ENCODE assay signal across 8 cellular contexts in genomic region chr7:73683056-73683915, GRCh38. TPM values are rescaled to one million over a fixed set of nuclear protein-coding genes. Genes with fewer than 3 reads are reported as not detected.
DNase-seq lines count a peak whose midpoint lies in the region; ATAC-seq and TF ChIP-seq lines count a peak whose summit lies in the region.

Gene BUD23 (plus strand): TSS chr7:73683597. CDS start chr7:73683626, 29 bp downstream.
Gene DNAJC30 (minus strand): TSS chr7:73683453. CDS start chr7:73683423, 30 bp downstream.

- peak within 1 kb of the TSS; percentile 99 for H3K4me2 ChIP-seq in DND-41 (ENCODE audit: insufficient read depth, low read length)

- peak within 1 kb of the TSS; percentile 91 to 97 (median 95) for H3K27ac Mint-ChIP-seq in naive thymus-derived CD4-positive, alpha-beta T cell
- peak within 1 kb of the TSS; percentile 100 for H3K27ac Mint-ChIP-seq in stimulated activated memory B cell treated with anti-CD40 and anti-IgM and Interleukin-4, amounts not matched to agents 10 μg/mL and 1 μg/mL and 100 μg/mL, for 72 hours

- peaks cover 52% of the 10 kb centered on the region for H3K36me3 ChIP-seq in DND-41 (ENCODE audit: insufficient read depth, low read length)
- H3K36me3 ChIP-seq in KOPT-K1 (ENCODE audit: insufficient read depth, low read length) = peaks cover 37% of the 10 kb centered on the region
- H3K36me3 ChIP-seq in Peyer's patch = peaks cover 0 to 19% (median 0%) of the 10 kb centered on the region in 3 donors
- peaks cover 0 to 51% (median 0%) of the 10 kb centered on the region in 3 experiments for H3K36me3 ChIP-seq in naive thymus-derived CD4-positive, alpha-beta T cell (ENCODE audit: control insufficient read depth in 2 of 3, insufficient read depth in 3 of 3, low read length in 3 of 3)

- no peaks in the 10 kb centered on the region for H3K27me3 ChIP-seq in DND-41 (ENCODE audit: insufficient read depth, low read length, poor library complexity)
- H3K27me3 ChIP-seq in Peyer's patch = no peaks in the 10 kb centered on the region
- H3K27me3 ChIP-seq in naive thymus-derived CD4-positive, alpha-beta T cell (ENCODE audit: control insufficient read depth in 2 of 2, insufficient read depth in 2 of 2, low read length in 2 of 2) = no peaks in the 10 kb centered on the region

- H3K9me3 Mint-ChIP-seq in naive thymus-derived CD4-positive, alpha-beta T cell = no peaks in the 10 kb centered on the region
- no peaks in the 10 kb centered on the region for H3K9me3 Mint-ChIP-seq in stimulated activated memory B cell treated with anti-CD40 and anti-IgM and Interleukin-4, amounts not matched to agents 10 μg/mL and 1 μg/mL and 100 μg/mL, for 72 hours

- peak; percentile 62 to 72 for TF ChIP-seq POLR2A in Peyer's patch (IDR thresholded peaks at IDR 0.05)

- H3K9me3 ChIP-seq in DND-41 (ENCODE audit: insufficient read depth, low read length, severe bottlenecking) (no peaks in the 10 kb centered on the region), KOPT-K1 (ENCODE audit: insufficient read depth, low read length, poor library complexity, severe bottlenecking) (no peaks in the 10 kb centered on the region), Peyer's patch (no peaks in the 10 kb centered on the region)
- H3K9me3 ChIP-seq in naive thymus-derived CD4-positive, alpha-beta T cell (ENCODE audit: control insufficient read depth in 2 of 3, low read length in 3 of 3) = no peaks in the 10 kb centered on the region

- H3K79me2 ChIP-seq in DND-41 (ENCODE audit: insufficient read depth, low read length) = peaks cover 82% of the 10 kb centered on the region

- H4K20me1 ChIP-seq in DND-41 (ENCODE audit: insufficient read depth, low read length) = peaks cover 38% of the 10 kb centered on the region

- peak within 1 kb of the TSS; percentile 93 for H2AFZ ChIP-seq in DND-41 (ENCODE audit: low read depth, low read length)

- H3K27ac ChIP-seq in DND-41 (ENCODE audit: low read length) (peak within 1 kb of the TSS; percentile 84), KOPT-K1 (ENCODE audit: low read depth, low read length, poor library complexity, severe bottlenecking) (peak within 1 kb of the TSS; percentile 77), Peyer's patch (peak within 1 kb of the TSS; percentile 78 to 86 (median 83))
- H3K27ac ChIP-seq in naive thymus-derived CD4-positive, alpha-beta T cell (ENCODE audit: low read depth, low read length) = peak within 1 kb of the TSS; percentile 91

- H3K9ac ChIP-seq in DND-41 (ENCODE audit: low read depth, low read length) = peak within 1 kb of the TSS; percentile 90

- H3K4me3 ChIP-seq in DND-41 (ENCODE audit: low read depth in 1 of 2, low read length in 2 of 2) (peak within 1 kb of the TSS; percentile 79 to 98), Peyer's patch (peak within 1 kb of the TSS; percentile 75 to 98 (median 96))
- peak within 1 kb of the TSS; percentile 97 for H3K4me3 ChIP-seq in naive thymus-derived CD4-positive, alpha-beta T cell (ENCODE audit: low read length)

- POLR2A ChIA-PET in naive thymus-derived CD4-positive, alpha-beta T cell (lab: Charles Lee) = interaction anchor here (1.0 to 1.8 kb wide), 4 partner anchors 8 to 104 kb away, joined by 3 to 8 read pairs (median 4); partner anchors contain the start of gene ABHD11

- H3K4me1 ChIP-seq in DND-41 (ENCODE audit: insufficient read depth, low read length) (peaks cover 40% of the 10 kb centered on the region), Peyer's patch (peaks cover 7 to 33% (median 11%) of the 10 kb centered on the region in 4 donors)
- peaks cover 17% of the 10 kb centered on the region in 2 donors for H3K4me1 ChIP-seq in naive thymus-derived CD4-positive, alpha-beta T cell (ENCODE audit: control insufficient read depth in 2 of 2, insufficient read depth in 2 of 2, low read length in 2 of 2)

- H3K4me1 Mint-ChIP-seq in naive thymus-derived CD4-positive, alpha-beta T cell = peaks cover 17 to 61% (median 42%) of the 10 kb centered on the region in 7 donors
- peaks cover 45% of the 10 kb centered on the region for H3K4me1 Mint-ChIP-seq in stimulated activated memory B cell treated with anti-CD40 and anti-IgM and Interleukin-4, amounts not matched to agents 10 μg/mL and 1 μg/mL and 100 μg/mL, for 72 hours

- intact Hi-C loops in naive thymus-derived CD4-positive, alpha-beta T cell (cut with micrococcal nuclease) = loop anchor here (1.0 to 2.0 kb wide), 10 partner anchors 16 to 854 kb away; partner anchors contain the start of genes ABHD11 (in 2 of the 2), BAZ1B (in 2 of the 2), STX1A (in 2 of the 2) and TBL2 (in 2 of the 2)

- no peaks in the 10 kb centered on the region for H3K27me3 Mint-ChIP-seq in naive thymus-derived CD4-positive, alpha-beta T cell
- H3K27me3 Mint-ChIP-seq in stimulated activated memory B cell treated with anti-CD40 and anti-IgM and Interleukin-4, amounts not matched to agents 10 μg/mL and 1 μg/mL and 100 μg/mL, for 72 hours = no peaks in the 10 kb centered on the region

- peak; percentile 95 for ATAC-seq in DND-41 (ENCODE audit: insufficient read depth, low read depth)
- peak; percentile 82 for ATAC-seq in GM21825 (IDR thresholded peaks at IDR 0.05; ENCODE audit: unreplicated experiment)
- ATAC-seq in naive thymus-derived CD4-positive, alpha-beta T cell = peak; percentile 98
- ATAC-seq in stimulated activated memory B cell treated with anti-CD40 and anti-IgM and Interleukin-4, amounts not matched to agents 10 μg/mL and 1 μg/mL and 100 μg/mL, for 72 hours = peak; percentile 99

- CTCF ChIA-PET in naive thymus-derived CD4-positive, alpha-beta T cell (lab: Charles Lee) = no interaction called here

- H3K36me3 Mint-ChIP-seq in naive thymus-derived CD4-positive, alpha-beta T cell = peaks cover 3 to 29% (median 19%) of the 10 kb centered on the region in 5 donors
- peaks cover 27% of the 10 kb centered on the region for H3K36me3 Mint-ChIP-seq in stimulated activated memory B cell treated with anti-CD40 and anti-IgM and Interleukin-4, amounts not matched to agents 10 μg/mL and 1 μg/mL and 100 μg/mL, for 72 hours

- TF ChIP-seq CTCF in DND-41 (IDR thresholded peaks at IDR 0.05; ENCODE audit: borderline replicate concordance, extremely low read depth, low read length, poor library complexity, severe bottlenecking) (no peak), Peyer's patch (IDR thresholded peaks at IDR 0.05) (peak in 3 of 6 experiments; percentile 8 to 30 (median 21))

- H3K4me3 Mint-ChIP-seq in naive thymus-derived CD4-positive, alpha-beta T cell = peak within 1 kb of the TSS; percentile 91 to 98 (median 96)
- H3K4me3 Mint-ChIP-seq in stimulated activated memory B cell treated with anti-CD40 and anti-IgM and Interleukin-4, amounts not matched to agents 10 μg/mL and 1 μg/mL and 100 μg/mL, for 72 hours = peak within 1 kb of the TSS; percentile 100

- DNase-seq in DND-41 = peak; percentile 97
- DNase-seq in Peyer's patch = peak; percentile 97 to 99 (median 99)
- DNase-seq in activated T-helper 1 cell treated with Interleukin-2 at 50 U/mL for 16 hours (ENCODE audit: low read depth) = peak; percentile 91
- peak; percentile 94 for DNase-seq in fibroblast of gingiva (ENCODE audit: low read depth)
- DNase-seq in naive thymus-derived CD4-positive, alpha-beta T cell = peak; percentile 77 to 97 (median 88)

RNA-seq across cellular contexts. Expression of gene BUD23, which starts in this region (rescaled TPM):
- 10 to 100 TPM; 34.5 to 48.7 (median 44.1) TPM for total RNA-seq in Peyer's patch
- total RNA-seq in naive thymus-derived CD4-positive, alpha-beta T cell = 100 to 1,000 TPM in 2 of 5 experiments, 10 to 100 TPM in 3; 50.5 to 107 (median 72.0) TPM
- 100 to 1,000 TPM; 126 to 156 TPM for polyA plus RNA-seq in naive thymus-derived CD4-positive, alpha-beta T cell

RNA-seq across cellular contexts. Expression of gene DNAJC30, which starts in this region (rescaled TPM):
- total RNA-seq in Peyer's patch = 1 to 10 TPM; 1.7 to 8.1 (median 5.6) TPM
- 10 to 100 TPM in 4 of 5 experiments, 1 to 10 TPM in 1; 9.5 to 22.4 (median 13.4) TPM for total RNA-seq in naive thymus-derived CD4-positive, alpha-beta T cell
- 10 to 100 TPM; 11.8 to 12.9 TPM for polyA plus RNA-seq in naive thymus-derived CD4-positive, alpha-beta T cell

Comparison
In these comparisons a context has a peak if more than half of its experiments do, and no peak if none do; other contexts are left out.
1. Peak in every context shown above with its lines: DNase-seq, ATAC-seq, H3K4me3 ChIP-seq and H3K27ac ChIP-seq.